In the genomic region with DNA sequence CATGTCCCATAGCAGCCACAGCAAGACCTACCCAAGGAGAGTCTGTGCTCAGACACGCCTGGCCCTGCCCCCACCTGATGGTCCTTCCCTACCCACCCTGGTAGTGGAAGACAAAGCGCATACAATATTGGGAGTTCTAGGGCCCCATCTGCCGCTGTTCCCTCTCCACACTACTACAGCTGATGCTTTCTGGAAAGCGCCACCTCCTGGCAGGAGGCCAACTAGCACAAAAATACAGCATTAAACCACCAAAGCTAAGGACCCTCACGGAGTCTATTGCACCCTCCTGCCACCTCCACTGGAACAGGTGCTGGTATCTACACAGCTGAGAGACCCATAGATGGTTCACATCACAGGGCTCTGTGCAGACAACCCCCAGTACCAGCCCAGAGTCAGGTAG, we compare ENCODE assay signal across 2 cellular contexts. TPM values are rescaled to one million over a fixed set of nuclear protein-coding genes. Genes with fewer than 3 reads are reported as not detected.
"Had no signal": no experiment of that assay in that cellular context is flagged by ENCODE, and none has a peak within 500 bp of the region (broad histone marks: within the 10 kb centered on the region; RNA-seq: fewer than 3 reads in every experiment).

No MANE protein-coding gene starts in this region.

RNA-seq across cellular contexts. Expression of a gene that starts 50.9 kb away (rescaled TPM):
- total RNA-seq: activated B cell treated with CpG ODN at 0.5 μM for 24 hours; activated CD4-positive, alpha-beta memory T cell treated with anti-CD3 and anti-CD28 coated beads, Interleukin-2, amount 10 ng/mL, durations not matched to agents 7 days and 5 days had no signal
